In the genomic region with DNA sequence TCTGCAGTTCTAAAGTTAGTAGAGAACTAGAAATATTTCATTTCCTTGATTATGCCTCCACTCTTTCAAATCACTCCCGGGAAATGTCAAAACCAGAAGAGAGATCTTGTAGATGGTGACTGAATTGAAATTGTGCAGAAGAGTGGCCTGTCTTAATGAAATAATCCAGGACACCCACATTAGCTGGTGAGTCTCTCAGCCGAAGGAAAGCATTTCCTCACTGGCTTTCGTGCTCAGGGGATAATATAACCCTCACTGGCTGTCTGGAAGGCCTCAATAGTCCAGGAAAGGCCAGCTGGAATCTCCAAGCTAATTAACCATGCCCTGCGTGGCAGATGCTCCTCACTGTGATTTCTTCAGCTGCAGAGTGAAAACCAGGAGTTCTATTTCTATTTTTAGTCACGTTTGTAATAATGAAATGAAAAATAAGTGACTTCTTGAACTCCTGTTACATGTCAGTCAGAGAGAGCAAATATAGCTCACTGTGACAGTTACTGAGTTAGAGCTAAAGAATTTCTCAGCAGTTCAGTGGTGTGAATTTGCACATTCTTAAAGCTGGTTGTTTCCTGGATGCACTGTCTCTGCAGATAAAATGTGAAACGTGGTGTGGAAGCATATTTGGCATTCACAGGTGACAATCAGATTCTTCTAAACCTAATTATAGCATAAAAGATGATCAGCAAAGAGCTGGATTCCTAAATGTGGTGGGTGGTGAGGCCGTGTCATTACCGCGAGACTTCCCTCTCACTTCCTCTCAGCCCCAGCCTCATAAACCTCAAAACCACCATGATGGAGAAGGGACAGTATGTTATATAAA, we compare ENCODE assay signal across 8 cellular contexts.
DNase-seq lines count a peak whose midpoint lies in the region; ATAC-seq and TF ChIP-seq lines count a peak whose summit lies in the region.

No MANE protein-coding gene starts in this region.

- intact Hi-C loops in breast epithelium (cut with DNase I; ENCODE audit: low total_unique reads): no loop called here

- DNase-seq in GM12864 (ENCODE audit: low read depth) (peak; percentile 26), astrocyte of the hippocampus (ENCODE audit: low read depth, low spot score) (peak; percentile 34), tibial nerve (ENCODE audit: low spot score in 2 of 2) (no peak), SW480 (ENCODE audit: low spot score) (no peak), DMS53 (lab: John Stamatoyannopoulos, UW) (no peak), breast epithelium (ENCODE audit: low spot score in 2 of 2) (no peak)

- TF ChIP-seq EP300 in tibial nerve (IDR thresholded peaks at IDR 0.05): no peak

- TF ChIP-seq POLR2A in tibial nerve (IDR thresholded peaks at IDR 0.05) (no peak), breast epithelium (IDR thresholded peaks at IDR 0.05) (no peak)

- TF ChIP-seq CTCF in GM12864 (IDR thresholded peaks at IDR 0.05; ENCODE audit: low read depth, low read length, missing control alignments) (no peak), tibial nerve (IDR thresholded peaks at IDR 0.05) (no peak), breast epithelium (IDR thresholded peaks at IDR 0.05) (no peak)

- peak; percentile 86 for ATAC-seq in GM19467 (IDR thresholded peaks at IDR 0.05; ENCODE audit: unreplicated experiment)
- peak; percentile 88 for ATAC-seq in HG03469 (IDR thresholded peaks at IDR 0.05; ENCODE audit: unreplicated experiment)

- H3K36me3 ChIP-seq in tibial nerve: no peaks in the 10 kb centered on the region
- no peaks in the 10 kb centered on the region for H3K36me3 ChIP-seq in breast epithelium

- H3K4me3 ChIP-seq in GM12864 (ENCODE audit: low read depth, low read length) (no peak overlapping the region), tibial nerve (no peak overlapping the region), breast epithelium (no peak overlapping the region)

- 26 to 29% methylated on average over 9 of the region's 9 CpGs for WGBS in tibial nerve, 2 donors

- H3K9me3 ChIP-seq in tibial nerve (no peaks in the 10 kb centered on the region), breast epithelium (no peaks in the 10 kb centered on the region)

- H3K27ac ChIP-seq in tibial nerve (no peak overlapping the region), breast epithelium (no peak overlapping the region)

- H3K27me3 ChIP-seq in tibial nerve (no peaks in the 10 kb centered on the region), breast epithelium (no peaks in the 10 kb centered on the region)

- H3K4me1 ChIP-seq in tibial nerve (peaks cover 0 to 5% (median 0%) of the 10 kb centered on the region in 4 donors), breast epithelium (no peaks in the 10 kb centered on the region)

Comparison
In these comparisons a context has a peak if more than half of its experiments do, and no peak if none do; other contexts are left out.
1. DNase-seq: peak in GM12864 (single experiment) and astrocyte of the hippocampus (single experiment); none in tibial nerve (0 of 2), SW480 (single experiment), DMS53 (single experiment) and breast epithelium (0 of 2).